In genomic region chr12:122350444-122350843, GRCh38 we compare ENCODE assay signal across 12 cellular contexts.
A peak's percentile ranks its signal among the peaks of the same experiment; 100 is the strongest.
DNase-seq lines count a peak whose midpoint lies in the region; ATAC-seq and TF ChIP-seq lines count a peak whose summit lies in the region.
"Had no signal": no experiment of that assay in that cellular context is flagged by ENCODE, and none has a peak within 500 bp of the region (broad histone marks: within the 10 kb centered on the region; RNA-seq: fewer than 3 reads in every experiment).

No MANE protein-coding gene starts in this region.

- intact Hi-C loops in posterior cingulate gyrus (cut with DNase I) = loop anchor here (10.0 kb wide), 1 partner anchor 216 kb away; no protein-coding TSS in a partner anchor

- TF ChIP-seq CTCF in BE2C (IDR thresholded peaks at IDR 0.05; ENCODE audit: low read depth, low read length) = peak; percentile 34
- peak; percentile 12 for TF ChIP-seq CTCF in foreskin fibroblast (IDR thresholded peaks at IDR 0.05; ENCODE audit: low read depth, low read length)
- TF ChIP-seq CTCF in GM10266 (IDR thresholded peaks at IDR 0.05; ENCODE audit: control insufficient read depth, insufficient read depth, low read depth, missing control alignments) = no peak

- no peak for ATAC-seq in HG03097 (IDR thresholded peaks at IDR 0.05; ENCODE audit: low FRiP score, unreplicated experiment)
- ATAC-seq in GM21619 (IDR thresholded peaks at IDR 0.05; ENCODE audit: unreplicated experiment) = no peak

- H3K27me3 ChIP-seq in BE2C (no peaks in the 10 kb centered on the region), adipocyte (replicated peaks; ENCODE audit: control insufficient read depth, insufficient read depth, low read length) (no peaks in the 10 kb centered on the region)

- H3K9me3 ChIP-seq in BE2C = no peaks in the 10 kb centered on the region
- no peaks in the 10 kb centered on the region for H3K9me3 ChIP-seq in adipocyte (ENCODE audit: control insufficient read depth, low read length)

- H3K4me3 ChIP-seq in BE2C (ENCODE audit: low read depth, low read length) (no peak overlapping the region), adipocyte (ENCODE audit: low read length) (no peak overlapping the region), foreskin fibroblast (ENCODE audit: low read depth in 1 of 2, low read length in 2 of 2) (no peak overlapping the region)

- DNase-seq in BE2C (peak; percentile 39), adipocyte (ENCODE audit: low read depth) (peak; percentile 68), foreskin fibroblast (peak; percentile 32 to 59), posterior cingulate gyrus (peak in 8 of 10 donors; percentile 28 to 89 (median 64)), iPS-NIHi7 (ENCODE audit: extremely low spot score) (no peak), GM10266 (ENCODE audit: extremely low spot score) (no peak)
- DNase-seq: activated effector memory CD4-positive, alpha-beta T cell treated with anti-CD3 and anti-CD28 coated beads, Interleukin-2, amount 50 U/mL, for 16 hours; CD4-positive, CD25-positive, alpha-beta regulatory T cell; OCI-M1; stimulated activated naive CD4-positive, alpha-beta T cell treated with Interleukin-2 at 50 U/mL for 16 hours had no signal

- H3K36me3 ChIP-seq in BE2C (peaks cover 6% of the 10 kb centered on the region; the same call in 1 of the 2 replicates), adipocyte (ENCODE audit: control insufficient read depth, insufficient read depth, low read length, severe bottlenecking) (peaks cover 76% of the 10 kb centered on the region)

- H3K4me1 ChIP-seq in BE2C = peaks cover 16% of the 10 kb centered on the region
- H3K4me1 ChIP-seq in adipocyte (ENCODE audit: control insufficient read depth, insufficient read depth, low read length) = peaks cover 14% of the 10 kb centered on the region

- no peak overlapping the region for H3K9ac ChIP-seq in adipocyte (ENCODE audit: low read length)

Comparison
In these comparisons a context has a peak if more than half of its experiments do, and no peak if none do; other contexts are left out.
1. DNase-seq: peak in BE2C (single experiment), adipocyte (single experiment), foreskin fibroblast (2 of 2) and posterior cingulate gyrus (8 of 10); none in iPS-NIHi7 (single experiment) and GM10266 (single experiment).